17 cellular contexts compared by ENCODE assay signal in the genomic region with DNA sequence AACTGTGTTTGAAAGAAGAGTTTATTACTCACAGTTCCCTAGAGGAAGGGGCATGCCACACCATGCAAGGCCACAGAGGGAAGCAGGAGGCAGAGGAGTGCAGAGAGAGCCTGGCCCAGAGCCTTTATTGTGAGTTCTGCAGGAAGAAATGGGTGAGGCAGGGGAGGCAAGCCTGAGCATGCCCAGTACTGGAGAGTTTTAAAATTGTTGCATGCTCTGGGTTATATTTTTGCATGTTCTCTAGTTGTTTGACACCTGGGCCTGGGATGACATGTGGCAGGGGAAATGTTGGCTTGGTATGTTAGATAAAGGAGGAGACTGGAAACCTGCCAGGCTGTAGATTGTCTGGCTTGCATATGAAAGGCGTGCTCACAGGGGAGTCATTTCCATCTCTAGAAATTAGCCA. TPM values are rescaled to one million over a fixed set of nuclear protein-coding genes. Genes with fewer than 3 reads are reported as not detected.
DNase-seq lines count a peak whose midpoint lies in the region; ATAC-seq and TF ChIP-seq lines count a peak whose summit lies in the region.
"Had no signal": no experiment of that assay in that cellular context is flagged by ENCODE, and none has a peak within 500 bp of the region (broad histone marks: within the 10 kb centered on the region; RNA-seq: fewer than 3 reads in every experiment).

No MANE protein-coding gene starts in this region.

- RAD21 ChIA-PET in HCT116 (lab: Charles Lee; ENCODE audit: low non-redundant PET in 1 of 2, low total read pairs in 2 of 2, uncharacterized antibody in 2 of 2, unreplicated experiment in 2 of 2): no interaction called here

- H2AFZ ChIP-seq in HCT116 (ENCODE audit: low read depth, low read length, poor library complexity, severe bottlenecking): no peak overlapping the region
- no peak overlapping the region for H2AFZ ChIP-seq in PC-9

- peaks cover 3 to 6% (median 5%) of the 10 kb centered on the region in 3 donors for H3K27me3 Mint-ChIP-seq in CD14-positive monocyte (ENCODE audit: low read depth in 3 of 3)
- H3K27me3 Mint-ChIP-seq: stimulated activated naive CD8-positive, alpha-beta T cell treated with anti-CD3 and anti-CD28 coated beads, Interleukin-15, amount 100 ng/mL, for 72 hours had no signal

- H3K36me3 Mint-ChIP-seq in CD14-positive monocyte: no peaks in the 10 kb centered on the region

- H3K9me2 ChIP-seq in HCT116 (ENCODE audit: insufficient read depth) (no peaks in the 10 kb centered on the region), PC-9 (ENCODE audit: insufficient read depth) (no peaks in the 10 kb centered on the region)

- DNase-seq in HCT116 (ENCODE audit: low read depth, low spot score) (no peak), NCI-H1105 (lab: John Stamatoyannopoulos, UW) (peak; percentile 61), NCI-H748 treated with DMSO at 0.1 percent for 48 hours (lab: John Stamatoyannopoulos, UW) (peak; percentile 43), foreskin keratinocyte (peak; percentile 45 to 75), PC-9 (no peak), heart right ventricle (no peak), CD14-positive monocyte (ENCODE audit: low spot score) (no peak)
- DNase-seq: activated B cell treated with CpG ODN at 0.5 μM for 24 hours; activated effector memory CD4-positive, alpha-beta T cell treated with Interleukin-2 at 50 U/mL for 16 hours; adrenal gland; DMS53; mesenchymal stem cell; NCI-H187; stimulated activated naive CD8-positive, alpha-beta T cell treated with anti-CD3 and anti-CD28 coated beads, Interleukin-15, amount 100 ng/mL, for 72 hours had no signal

- H3K36me3 ChIP-seq in HCT116 (ENCODE audit: control insufficient read depth in 1 of 2, insufficient read depth in 2 of 2, low read length in 2 of 2): no peaks in the 10 kb centered on the region
- no peaks in the 10 kb centered on the region for H3K36me3 ChIP-seq in PC-9 (ENCODE audit: low read depth)
- no peaks in the 10 kb centered on the region for H3K36me3 ChIP-seq in heart right ventricle
- H3K36me3 ChIP-seq: adrenal gland, right atrium auricular region had no signal

- no peak for TF ChIP-seq POLR2A in HCT116 (IDR thresholded peaks at IDR 0.05; ENCODE audit: borderline replicate concordance, extremely low read depth, insufficient read depth, insufficient read length)

- H3K4me3 Mint-ChIP-seq in CD14-positive monocyte: no peak overlapping the region
- H3K4me3 Mint-ChIP-seq: activated B cell treated with CpG ODN at 0.5 μM for 24 hours; stimulated activated naive CD8-positive, alpha-beta T cell treated with anti-CD3 and anti-CD28 coated beads, Interleukin-15, amount 100 ng/mL, for 72 hours had no signal

- no peak overlapping the region for H3K9ac ChIP-seq in HCT116 (ENCODE audit: low read length)

- H3F3A ChIP-seq in PC-9 (ENCODE audit: insufficient read depth, low read depth): no peaks in the 10 kb centered on the region

- H3K9me3 ChIP-seq in HCT116 (ENCODE audit: control insufficient read depth in 1 of 2, insufficient read depth in 1 of 2, low read depth in 1 of 2, low read length in 2 of 2) (0 out of 4 replicates have a peak, but pooled peaks cover 0 to under 1% of the 10 kb centered on the region in 2 experiments), PC-9 (ENCODE audit: insufficient read depth, low read depth) (no peaks in the 10 kb centered on the region), heart right ventricle (peaks cover 0 to 30% (median 8%) of the 10 kb centered on the region in 11 donors)
- H3K9me3 ChIP-seq: adrenal gland had no signal

- H3K4me2 ChIP-seq in HCT116 (ENCODE audit: low read length) (no peak overlapping the region), PC-9 (no peak overlapping the region)

- H3K27ac Mint-ChIP-seq in CD14-positive monocyte: no peak overlapping the region
- H3K27ac Mint-ChIP-seq: activated B cell treated with CpG ODN at 0.5 μM for 24 hours; stimulated activated naive CD8-positive, alpha-beta T cell treated with anti-CD3 and anti-CD28 coated beads, Interleukin-15, amount 100 ng/mL, for 72 hours had no signal

- H3K27me3 ChIP-seq in HCT116 (ENCODE audit: insufficient read depth, low read length): peaks cover 18% of the 10 kb centered on the region; the same call in 1 of the 2 replicates
- no peaks in the 10 kb centered on the region for H3K27me3 ChIP-seq in foreskin keratinocyte
- H3K27me3 ChIP-seq in PC-9 (ENCODE audit: insufficient read depth, low read depth): peaks cover 38% of the 10 kb centered on the region
- peaks cover 0 to 19% (median 8%) of the 10 kb centered on the region in 7 donors for H3K27me3 ChIP-seq in heart right ventricle
- H3K27me3 ChIP-seq: adrenal gland, right atrium auricular region had no signal

- ATAC-seq in HCT116 (peak; percentile 46; the same call in 1 of the 2 replicates), foreskin keratinocyte (peak; percentile 32), GM18867 (IDR thresholded peaks at IDR 0.05; ENCODE audit: unreplicated experiment) (no peak), heart right ventricle (no peak)
- ATAC-seq: Right ventricle myocardium inferior; stimulated activated naive CD8-positive, alpha-beta T cell treated with anti-CD3 and anti-CD28 coated beads, Interleukin-15, amount 100 ng/mL, for 72 hours had no signal

- TF ChIP-seq CTCF in HCT116 (IDR thresholded peaks at IDR 0.05 in 2 of 3, conservative IDR thresholded peaks at IDR 0.05 in 1 of 3; ENCODE audit: borderline replicate concordance in 1 of 3, insufficient read depth in 1 of 3, low read depth in 2 of 3, low read length in 2 of 3) (no peak), foreskin keratinocyte (conservative IDR thresholded peaks at IDR 0.05) (no peak), PC-9 (conservative IDR thresholded peaks at IDR 0.05) (no peak), heart right ventricle (IDR thresholded peaks at IDR 0.05) (no peak), CD14-positive monocyte (IDR thresholded peaks at IDR 0.05) (no peak)

- POLR2A ChIA-PET in HCT116 (lab: Charles Lee): no interaction called here
- POLR2A ChIA-PET in PC-9 (lab: Charles Lee; ENCODE audit: unreplicated experiment): no interaction called here

- CTCF ChIA-PET in HCT116 (lab: Charles Lee): no interaction called here
- CTCF ChIA-PET in PC-9 (lab: Charles Lee): no interaction called here

- H3K4me1 ChIP-seq in HCT116 (ENCODE audit: control insufficient read depth in 1 of 2, insufficient read depth in 2 of 2, low read length in 2 of 2) (no peaks in the 10 kb centered on the region; a peak in 1 of 4 replicates), foreskin keratinocyte (no peaks in the 10 kb centered on the region), PC-9 (replicated peaks; ENCODE audit: insufficient read depth) (no peaks in the 10 kb centered on the region), heart right ventricle (no peaks in the 10 kb centered on the region)
- H3K4me1 ChIP-seq: adrenal gland, right atrium auricular region had no signal

- BruUV-seq in HCT116 (replicated peaks; lab: Mats Ljungman, UMichigan) (no TSS peak), PC-9 (replicated peaks; lab: Mats Ljungman, UMichigan) (no TSS peak)

- H3K4me3 ChIP-seq in HCT116 (replicated peaks in 1 of 2; ENCODE audit: low read depth in 1 of 2, low read length in 2 of 2): no peak overlapping the region
- no peak overlapping the region for H3K4me3 ChIP-seq in PC-9
- no peak overlapping the region for H3K4me3 ChIP-seq in heart right ventricle
- H3K4me3 ChIP-seq: adrenal gland, right atrium auricular region had no signal

- H3K79me2 ChIP-seq in HCT116 (ENCODE audit: insufficient read depth, low read length): no peaks in the 10 kb centered on the region
- no peaks in the 10 kb centered on the region for H3K79me2 ChIP-seq in PC-9 (ENCODE audit: low read depth)

- peaks cover 1 to 10% (median 4%) of the 10 kb centered on the region in 7 donors for H3K9me3 Mint-ChIP-seq in CD14-positive monocyte

- intact Hi-C loops in HCT116 (cut with micrococcal nuclease): no loop called here
- intact Hi-C loops in PC-9 (cut with micrococcal nuclease; ENCODE audit: unreplicated experiment): no loop called here
- intact Hi-C loops in heart right ventricle (cut with DNase I): no loop called here
- intact Hi-C loops in CD14-positive monocyte (cut with micrococcal nuclease): no loop called here

- 38 to 58% methylated on average over 1 of the region's 1 CpG for WGBS in heart right ventricle, 2 donors

- H3K27ac ChIP-seq in HCT116 (ENCODE audit: low read depth, low read length) (no peak overlapping the region), foreskin keratinocyte (no peak overlapping the region), PC-9 (no peak overlapping the region), heart right ventricle (no peak overlapping the region)
- H3K27ac ChIP-seq: adrenal gland, right atrium auricular region had no signal

- TF ChIP-seq RAD21 in HCT116 (IDR thresholded peaks at IDR 0.05; ENCODE audit: low read depth): no peak

- H3K4me1 Mint-ChIP-seq in CD14-positive monocyte: no peaks in the 10 kb centered on the region
- H3K4me1 Mint-ChIP-seq: stimulated activated naive CD8-positive, alpha-beta T cell treated with anti-CD3 and anti-CD28 coated beads, Interleukin-15, amount 100 ng/mL, for 72 hours had no signal

- H4K20me1 ChIP-seq in HCT116 (ENCODE audit: insufficient read depth) (no peaks in the 10 kb centered on the region), PC-9 (ENCODE audit: insufficient read depth) (no peaks in the 10 kb centered on the region)

TF ChIP-seq in HCT116, 20 proteins besides CTCF, POLR2A, EP300 and RAD21 (continues in another document):
- TF ChIP-seq CEBPB (IDR thresholded peaks at IDR 0.05; ENCODE audit: low read depth): no peak
- no peak for TF ChIP-seq ZFX (IDR thresholded peaks at IDR 0.05)
- TF ChIP-seq FOSL1 (IDR thresholded peaks at IDR 0.05; ENCODE audit: low read depth): no peak
- TF ChIP-seq, protein P1, sequence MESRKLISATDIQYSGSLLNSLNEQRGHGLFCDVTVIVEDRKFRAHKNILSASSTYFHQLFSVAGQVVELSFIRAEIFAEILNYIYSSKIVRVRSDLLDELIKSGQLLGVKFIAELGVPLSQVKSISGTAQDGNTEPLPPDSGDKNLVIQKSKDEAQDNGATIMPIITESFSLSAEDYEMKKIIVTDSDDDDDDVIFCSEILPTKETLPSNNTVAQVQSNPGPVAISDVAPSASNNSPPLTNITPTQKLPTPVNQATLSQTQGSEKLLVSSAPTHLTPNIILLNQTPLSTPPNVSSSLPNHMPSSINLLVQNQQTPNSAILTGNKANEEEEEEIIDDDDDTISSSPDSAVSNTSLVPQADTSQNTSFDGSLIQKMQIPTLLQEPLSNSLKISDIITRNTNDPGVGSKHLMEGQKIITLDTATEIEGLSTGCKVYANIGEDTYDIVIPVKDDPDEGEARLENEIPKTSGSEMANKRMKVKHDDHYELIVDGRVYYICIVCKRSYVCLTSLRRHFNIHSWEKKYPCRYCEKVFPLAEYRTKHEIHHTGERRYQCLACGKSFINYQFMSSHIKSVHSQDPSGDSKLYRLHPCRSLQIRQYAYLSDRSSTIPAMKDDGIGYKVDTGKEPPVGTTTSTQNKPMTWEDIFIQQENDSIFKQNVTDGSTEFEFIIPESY (IDR thresholded peaks at IDR 0.05; ENCODE audit: extremely low read depth, insufficient replicate concordance, low read length): no peak

RNA-seq across cellular contexts. Expression of a gene that starts 19.7 kb away (rescaled TPM):
- not detected for total RNA-seq in HCT116 (2021; ENCODE audit: unreplicated experiment)
- polyA plus RNA-seq in HCT116 (2012): not detected in 2 replicates
- total RNA-seq in foreskin keratinocyte: not detected in 2 replicates
- not detected in 2 replicates for polyA plus RNA-seq in foreskin keratinocyte
- total RNA-seq in PC-9 (2021): not detected in 2 replicates
- 1 to 10 TPM in 5 of 10 donors, under 1 TPM in 5; 0.40 to 1.9 (median 0.95) TPM for total RNA-seq in heart right ventricle
- 1 to 10 TPM in 1 of 2 donors, under 1 TPM in 1; 0.59 to 2.3 TPM for polyA plus RNA-seq in heart right ventricle
- polyA plus RNA-seq in CD14-positive monocyte: not detected

Comparison
In these comparisons a context has a peak if more than half of its experiments do, and no peak if none do; other contexts are left out.
1. ATAC-seq: peak in HCT116 (single experiment) and foreskin keratinocyte (single experiment); none in GM18867 (single experiment) and heart right ventricle (0 of 8).
2. DNase-seq: peak in NCI-H1105 (single experiment), NCI-H748 treated with DMSO at 0.1 percent for 48 hours (single experiment) and foreskin keratinocyte (2 of 2); none in HCT116 (single experiment), PC-9 (0 of 2), heart right ventricle (0 of 2) and CD14-positive monocyte (single experiment).